8 cellular contexts compared by ENCODE assay signal in the genomic region with DNA sequence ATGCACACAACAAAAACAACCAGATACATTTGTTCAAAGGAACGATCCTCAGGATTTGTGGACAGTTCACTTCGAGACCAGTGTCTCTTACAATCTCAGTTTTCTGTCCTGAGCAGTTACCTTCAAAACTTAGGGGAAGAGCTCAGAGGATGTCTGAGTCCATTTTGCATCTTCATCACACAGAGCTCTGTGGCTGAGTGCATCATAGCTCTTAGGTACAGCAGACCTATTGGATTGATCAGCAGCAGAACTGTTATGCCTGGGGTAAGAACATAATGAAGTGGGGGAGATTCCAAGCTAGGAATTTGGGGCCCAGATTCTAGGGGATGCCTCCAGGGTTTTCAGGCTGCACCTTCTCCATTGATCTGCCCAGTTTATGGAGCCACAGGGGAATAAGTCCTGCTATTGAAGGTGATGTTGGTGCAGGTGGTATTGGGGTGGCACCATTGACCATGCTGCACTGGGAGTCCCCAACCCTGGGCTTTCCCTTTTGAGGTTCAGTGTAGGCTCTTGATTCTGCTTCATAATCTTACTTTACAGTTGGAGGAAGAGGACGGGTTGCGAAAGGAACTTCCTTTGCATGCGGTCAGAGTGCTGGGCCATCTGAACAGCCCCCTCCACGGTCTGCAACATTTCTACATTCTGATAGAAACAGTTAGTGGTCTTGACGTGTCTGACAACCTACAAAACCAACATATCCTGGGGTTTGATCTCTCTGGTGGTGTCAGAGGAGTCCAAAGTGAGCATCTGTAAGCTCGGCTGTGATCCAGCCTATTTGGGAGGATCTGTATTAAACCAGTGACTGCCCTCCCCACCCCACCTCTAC.
A peak's percentile ranks its signal among the peaks of the same experiment; 100 is the strongest.
DNase-seq lines count a peak whose midpoint lies in the region; ATAC-seq and TF ChIP-seq lines count a peak whose summit lies in the region.

No MANE protein-coding gene starts in this region.

- TF ChIP-seq CTCF in GM10248 (IDR thresholded peaks at IDR 0.05; ENCODE audit: control extremely low read depth, extremely low read depth, low read depth, missing control alignments) (no peak), IMR-90 (conservative IDR thresholded peaks at IDR 0.05; ENCODE audit: low read depth, low read length) (no peak), prostate gland (IDR thresholded peaks at IDR 0.05) (no peak)

- in situ Hi-C loops in IMR-90 (cut with MboI; ENCODE audit: low sequenced_read_pairs) = no loop called here

- dilution Hi-C loops in IMR-90 (cut with HindIII; ENCODE audit: low sequenced_read_pairs, unreplicated experiment) = no loop called here

- no peaks in the 10 kb centered on the region for H3K36me3 ChIP-seq in IMR-90 (ENCODE audit: control insufficient read depth, insufficient read depth, low read length)
- H3K36me3 ChIP-seq in prostate gland = no peaks in the 10 kb centered on the region

- H3K27ac ChIP-seq in IMR-90 (ENCODE audit: insufficient read depth, low read length) (no peak overlapping the region), prostate gland (no peak overlapping the region)

- no TSS peak for BruUV-seq in IMR-90 (replicated peaks; lab: Mats Ljungman, UMichigan)

- H4K91ac ChIP-seq in IMR-90 (ENCODE audit: insufficient read depth, low read depth, low read length) = no peak overlapping the region

- H2BK20ac ChIP-seq in IMR-90 (ENCODE audit: low read depth, low read length) = no peak overlapping the region

- TF ChIP-seq POLR2A in IMR-90 (IDR thresholded peaks at IDR 0.05; ENCODE audit: low read depth, low read length) (no peak), prostate gland (IDR thresholded peaks at IDR 0.05) (no peak)

- no peak overlapping the region for H3K56ac ChIP-seq in IMR-90 (ENCODE audit: extremely low read depth, insufficient read depth, low read length)

- H3K14ac ChIP-seq in IMR-90 (replicated peaks; ENCODE audit: low read depth, low read length) = no peak overlapping the region

- WGBS in IMR-90 (ENCODE audit: extremely low coverage in 2 of 2, insufficient read length in 1 of 2), 2 experiments = 70% methylated on average over 2 of the region's 8 CpGs; no CpG with 5 or more reads in 1 of the 2 experiments
- 63% methylated on average over 8 of the region's 8 CpGs for WGBS in prostate gland

- no peak overlapping the region for H3K18ac ChIP-seq in IMR-90 (ENCODE audit: low read depth, low read length)

- ATAC-seq in GM21390 (IDR thresholded peaks at IDR 0.05; ENCODE audit: unreplicated experiment) (peak; percentile 72), IMR-90 (ENCODE audit: low read depth) (no peak)

- H3K9me1 ChIP-seq in IMR-90 (ENCODE audit: insufficient read depth, low read length) = peaks cover 2% of the 10 kb centered on the region; the same call in 1 of the 2 replicates

- CTCF ChIA-PET in GM10248 (lab: Yijun Ruan, JAX) (interaction anchor here (0.9 to 6.4 kb wide), 10 partner anchors 8 to 484 kb away, joined by 3 to 35 read pairs (median 3); no protein-coding TSS in a partner anchor), IMR-90 (lab: Yijun Ruan, JAX) (interaction anchor here (1.6 kb wide), 1 partner anchor 188 kb away, joined by 5 read pairs; no protein-coding TSS in a partner anchor)

- POLR2A ChIA-PET in GM10248 (lab: Yijun Ruan, JAX) = interaction anchor here (0.6 kb wide), 2 partner anchors 21 to 806 kb away, joined by 4 to 6 read pairs; no protein-coding TSS in a partner anchor
- POLR2A ChIA-PET in IMR-90 (lab: Charles Lee; ENCODE audit: unreplicated experiment) = no interaction called here

- peaks cover 7% of the 10 kb centered on the region for H3K9me3 ChIP-seq in IMR-90 (ENCODE audit: control insufficient read depth, insufficient read depth, low read length)
- H3K9me3 ChIP-seq in prostate gland = no peaks in the 10 kb centered on the region

- H3K4me3 ChIP-seq in IMR-90 (ENCODE audit: insufficient read depth, low read depth, low read length) = no peak overlapping the region
- H3K4me3 ChIP-seq in prostate gland = no peak overlapping the region

- no peak for TF ChIP-seq RAD21 in IMR-90 (IDR thresholded peaks at IDR 0.05; ENCODE audit: low read length)

- H3K4me1 ChIP-seq in IMR-90 (ENCODE audit: control insufficient read depth, insufficient read depth, low read length) = no peaks in the 10 kb centered on the region
- H3K4me1 ChIP-seq in prostate gland (replicated peaks) = no peaks in the 10 kb centered on the region

- no peak overlapping the region for H3K4me2 ChIP-seq in IMR-90 (ENCODE audit: low read depth, low read length)

- no peak overlapping the region for H2BK120ac ChIP-seq in IMR-90 (ENCODE audit: low read depth, low read length)

- H3K23ac ChIP-seq in IMR-90 (ENCODE audit: low read depth, low read length) = no peak overlapping the region

- H2AK5ac ChIP-seq in IMR-90 (ENCODE audit: low read depth, low read length) = no peak overlapping the region

- no peaks in the 10 kb centered on the region for H4K20me1 ChIP-seq in IMR-90 (ENCODE audit: insufficient read depth, low read length)

- peak; percentile 58 for DNase-seq in GM10248 (ENCODE audit: extremely low spot score)
- no peak for DNase-seq in IMR-90
- peak; percentile 4 for DNase-seq in activated T-cell treated with anti-CD3 and anti-CD28 coated beads for 4 hours
- DNase-seq in pons (ENCODE audit: low spot score) = peak; percentile 54
- DNase-seq in prostate gland (ENCODE audit: low spot score) = no peak
- no peak for DNase-seq in ureter (ENCODE audit: low spot score)
- DNase-seq in NCI-H1105 (lab: John Stamatoyannopoulos, UW) = no peak

- peak overlapping the region; percentile 17 for H2AFZ ChIP-seq in IMR-90 (replicated peaks; ENCODE audit: low read length, poor library complexity)

- H3K9ac ChIP-seq in IMR-90 (ENCODE audit: low read depth, low read length) = no peak overlapping the region

- H4K5ac ChIP-seq in IMR-90 (ENCODE audit: low read depth, low read length) = no peak overlapping the region

- no peak overlapping the region for H4K8ac ChIP-seq in IMR-90 (ENCODE audit: low read depth in 2 of 2, low read length in 2 of 2)

- H2AK9ac ChIP-seq in IMR-90 (replicated peaks; ENCODE audit: low read depth, low read length, poor library complexity) = no peak overlapping the region

- intact Hi-C loops in IMR-90 (cut with micrococcal nuclease) (no loop called here), prostate gland (cut with DNase I) (no loop called here)

- H3K79me1 ChIP-seq in IMR-90 (ENCODE audit: low read depth in 1 of 2, low read length in 2 of 2) = no peaks in the 10 kb centered on the region

- no peak overlapping the region for H2BK15ac ChIP-seq in IMR-90 (ENCODE audit: low read depth, low read length)

- H3K4ac ChIP-seq in IMR-90 (ENCODE audit: low read depth, low read length) = no peak overlapping the region

- no peak overlapping the region for H2BK5ac ChIP-seq in IMR-90 (ENCODE audit: low read depth, low read length, poor library complexity, severe bottlenecking)

- H3K27me3 ChIP-seq in IMR-90 (ENCODE audit: control insufficient read depth, insufficient read depth, low read length) = peaks cover 7% of the 10 kb centered on the region
- no peaks in the 10 kb centered on the region for H3K27me3 ChIP-seq in prostate gland (replicated peaks; ENCODE audit: insufficient read depth)

TF ChIP-seq in IMR-90, 13 proteins besides CTCF, POLR2A, EP300 and RAD21:
- TF ChIP-seq CEBPB (IDR thresholded peaks at IDR 0.05; ENCODE audit: low read depth, low read length) = no peak
- no peak for TF ChIP-seq RCOR1 (IDR thresholded peaks at IDR 0.05; ENCODE audit: insufficient replicate concordance, low read length)
- TF ChIP-seq MAFK (IDR thresholded peaks at IDR 0.05; ENCODE audit: low read depth, low read length) = no peak
- no peak for TF ChIP-seq NFE2L2 (IDR thresholded peaks at IDR 0.05; ENCODE audit: low read depth, low read length)
- TF ChIP-seq MXI1 (IDR thresholded peaks at IDR 0.05; ENCODE audit: borderline replicate concordance, low read depth, low read length) = no peak
- no peak for TF ChIP-seq CHD1 (IDR thresholded peaks at IDR 0.05; ENCODE audit: low read depth, low read length)
- TF ChIP-seq, protein P1, sequence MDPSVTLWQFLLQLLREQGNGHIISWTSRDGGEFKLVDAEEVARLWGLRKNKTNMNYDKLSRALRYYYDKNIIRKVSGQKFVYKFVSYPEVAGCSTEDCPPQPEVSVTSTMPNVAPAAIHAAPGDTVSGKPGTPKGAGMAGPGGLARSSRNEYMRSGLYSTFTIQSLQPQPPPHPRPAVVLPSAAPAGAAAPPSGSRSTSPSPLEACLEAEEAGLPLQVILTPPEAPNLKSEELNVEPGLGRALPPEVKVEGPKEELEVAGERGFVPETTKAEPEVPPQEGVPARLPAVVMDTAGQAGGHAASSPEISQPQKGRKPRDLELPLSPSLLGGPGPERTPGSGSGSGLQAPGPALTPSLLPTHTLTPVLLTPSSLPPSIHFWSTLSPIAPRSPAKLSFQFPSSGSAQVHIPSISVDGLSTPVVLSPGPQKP (IDR thresholded peaks at IDR 0.05; ENCODE audit: borderline replicate concordance, low read depth, low read length) = no peak
- TF ChIP-seq MAZ (IDR thresholded peaks at IDR 0.05; ENCODE audit: borderline replicate concordance, low read depth, low read length) = no peak
- TF ChIP-seq FOS (IDR thresholded peaks at IDR 0.05; ENCODE audit: low read depth, low read length) = no peak
- no peak for TF ChIP-seq SMC3 (IDR thresholded peaks at IDR 0.05; ENCODE audit: low read depth, low read length)
- TF ChIP-seq BHLHE40 (IDR thresholded peaks at IDR 0.05; ENCODE audit: low read depth, low read length) = no peak
- TF ChIP-seq RFX5 (IDR thresholded peaks at IDR 0.05; ENCODE audit: low read depth, low read length) = no peak
- TF ChIP-seq, protein P2, sequence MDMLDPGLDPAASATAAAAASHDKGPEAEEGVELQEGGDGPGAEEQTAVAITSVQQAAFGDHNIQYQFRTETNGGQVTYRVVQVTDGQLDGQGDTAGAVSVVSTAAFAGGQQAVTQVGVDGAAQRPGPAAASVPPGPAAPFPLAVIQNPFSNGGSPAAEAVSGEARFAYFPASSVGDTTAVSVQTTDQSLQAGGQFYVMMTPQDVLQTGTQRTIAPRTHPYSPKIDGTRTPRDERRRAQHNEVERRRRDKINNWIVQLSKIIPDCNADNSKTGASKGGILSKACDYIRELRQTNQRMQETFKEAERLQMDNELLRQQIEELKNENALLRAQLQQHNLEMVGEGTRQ (IDR thresholded peaks at IDR 0.05; ENCODE audit: low read depth, low read length) = no peak

Comparison
In these comparisons a context has a peak if more than half of its experiments do, and no peak if none do; other contexts are left out.
1. DNase-seq: peak in GM10248 (single experiment), activated T-cell treated with anti-CD3 and anti-CD28 coated beads for 4 hours (single experiment) and pons (single experiment); none in IMR-90 (single experiment), prostate gland (single experiment), ureter (single experiment) and NCI-H1105 (single experiment).